In the genomic region with DNA sequence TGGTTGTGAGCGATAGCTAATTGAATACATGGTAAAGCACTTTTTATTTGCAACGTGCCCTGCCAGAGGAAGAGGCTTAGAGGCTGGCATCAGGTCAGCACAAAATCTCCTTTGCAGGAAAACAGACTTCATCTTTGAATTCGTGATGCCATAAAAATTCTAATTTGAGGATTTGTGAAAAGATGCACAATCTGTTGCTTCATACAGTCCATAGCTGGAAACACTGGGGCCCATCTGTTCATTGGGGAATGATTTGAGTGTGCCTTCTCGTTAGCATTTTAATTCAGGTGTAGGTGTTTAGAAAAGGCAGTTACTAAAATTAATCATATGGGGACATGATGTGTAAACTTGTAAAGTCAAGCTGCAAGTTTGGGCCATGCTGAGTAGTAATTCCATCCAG, we compare ENCODE assay signal across 20 cellular contexts.
A peak's percentile ranks its signal among the peaks of the same experiment; 100 is the strongest.
DNase-seq lines count a peak whose midpoint lies in the region; ATAC-seq and FAIRE-seq lines count a peak whose summit lies in the region.
"Had no signal": no experiment of that assay in that cellular context is flagged by ENCODE, and none has a peak within 500 bp of the region (broad histone marks: within the 10 kb centered on the region; RNA-seq: fewer than 3 reads in every experiment).

No MANE protein-coding gene starts in this region.

- H3K23ac ChIP-seq in mesenchymal stem cell (ENCODE audit: low read length in 2 of 2) = no peak overlapping the region

- H2BK12ac ChIP-seq in mesenchymal stem cell (ENCODE audit: low read length in 2 of 2) = no peak overlapping the region

- H2BK120ac ChIP-seq in mesenchymal stem cell (ENCODE audit: low read depth, low read length) = no peak overlapping the region

- no peak overlapping the region for H3K4me3 ChIP-seq in mesenchymal stem cell (ENCODE audit: insufficient read depth in 1 of 2, low read depth in 1 of 2, low read length in 2 of 2)

- H4K91ac ChIP-seq in mesenchymal stem cell (ENCODE audit: low read length) = no peak overlapping the region

- H3K79me1 ChIP-seq in mesenchymal stem cell (replicated peaks; ENCODE audit: low read length, poor library complexity, severe bottlenecking) = no peaks in the 10 kb centered on the region

- H3K4me2 ChIP-seq in mesenchymal stem cell (ENCODE audit: low read length, poor library complexity, severe bottlenecking) = no peak overlapping the region

- H4K8ac ChIP-seq in mesenchymal stem cell (ENCODE audit: low read length) = no peak overlapping the region

- H3K27ac ChIP-seq in mesenchymal stem cell (ENCODE audit: low read length, poor library complexity, severe bottlenecking) = no peak overlapping the region
- H3K27ac ChIP-seq: HL-60 had no signal

- no peaks in the 10 kb centered on the region for H3K9me3 ChIP-seq in mesenchymal stem cell (ENCODE audit: control insufficient read depth, low read length)

- no peak overlapping the region for H3K9ac ChIP-seq in mesenchymal stem cell (ENCODE audit: low read length)

- no peak for ATAC-seq in GM19455 (IDR thresholded peaks at IDR 0.05; ENCODE audit: unreplicated experiment)

- WGBS in mesenchymal stem cell = 96% methylated on average over 4 of the region's 4 CpGs

- no peak overlapping the region for H3K14ac ChIP-seq in mesenchymal stem cell (ENCODE audit: low read length in 2 of 2)

- peak; percentile 74 for DNase-seq in DMS 273 treated with DMSO at 0.1 percent for 48 hours (lab: John Stamatoyannopoulos, UW)
- DNase-seq in NCI-H2171 (lab: John Stamatoyannopoulos, UW) = peak; percentile 5
- peak; percentile 26 for DNase-seq in NCI-H69 (lab: John Stamatoyannopoulos, UW)
- DNase-seq in occipital lobe (lab: John Stamatoyannopoulos, UW) = peak; percentile 8
- no peak for DNase-seq in urothelium cell line (ENCODE audit: low spot score)
- DNase-seq in mesenchymal stem cell = no peak
- DNase-seq: ACHN; C1 segment of cervical spinal cord; Calu3; CD4-positive, alpha-beta T cell; DMS153; DMS79 treated with DMSO at 0.1 percent for 48 hours; EL; GDM1; HCEC 1CT; HFFc6 had no signal

- no peaks in the 10 kb centered on the region for H3K27me3 ChIP-seq in mesenchymal stem cell (ENCODE audit: control insufficient read depth in 1 of 2, insufficient read depth in 1 of 2, low read length in 2 of 2)

- H3K4me1 ChIP-seq in mesenchymal stem cell (ENCODE audit: control insufficient read depth, insufficient read depth, low read depth, low read length) = peaks cover 9% of the 10 kb centered on the region

- no peak overlapping the region for H2AK5ac ChIP-seq in mesenchymal stem cell (ENCODE audit: low read length, severe bottlenecking)

- H3K18ac ChIP-seq in mesenchymal stem cell (ENCODE audit: low read depth in 1 of 2, low read length in 2 of 2) = no peak overlapping the region

- no peak overlapping the region for H2AFZ ChIP-seq in mesenchymal stem cell (ENCODE audit: low read depth, low read length)

- no peak overlapping the region for H3K4ac ChIP-seq in mesenchymal stem cell (ENCODE audit: low read depth in 1 of 2, low read length in 2 of 2)

- H2BK15ac ChIP-seq in mesenchymal stem cell (ENCODE audit: low read depth, poor library complexity, severe bottlenecking) = no peak overlapping the region

- H3K36me3 ChIP-seq in mesenchymal stem cell (ENCODE audit: control insufficient read depth in 1 of 2, insufficient read depth in 2 of 2, low read depth in 1 of 2, low read length in 2 of 2) = no peaks in the 10 kb centered on the region

- FAIRE-seq in urothelium cell line (lab: Jason Lieb, UNC) = no peak
- FAIRE-seq: GM12892, GM19239 had no signal

- no peak overlapping the region for H2BK5ac ChIP-seq in mesenchymal stem cell (ENCODE audit: low read depth, low read length, poor library complexity, severe bottlenecking)

Comparison
In these comparisons a context has a peak if more than half of its experiments do, and no peak if none do; other contexts are left out.
1. DNase-seq: peak in DMS 273 treated with DMSO at 0.1 percent for 48 hours (single experiment), NCI-H2171 (single experiment), NCI-H69 (single experiment) and occipital lobe (single experiment); none in urothelium cell line (single experiment) and mesenchymal stem cell (single experiment).